Comparison of ENCODE assay signal across 13 cellular contexts in genomic region chr12:122204829-122205589, GRCh38. TPM values are rescaled to one million over a fixed set of nuclear protein-coding genes. Genes with fewer than 3 reads are reported as not detected.
DNase-seq lines count a peak whose midpoint lies in the region; ATAC-seq, FAIRE-seq and TF ChIP-seq lines count a peak whose summit lies in the region.
"Had no signal": no experiment of that assay in that cellular context is flagged by ENCODE, and none has a peak within 500 bp of the region (broad histone marks: within the 10 kb centered on the region; RNA-seq: fewer than 3 reads in every experiment).

No MANE protein-coding gene starts in this region.

- H3K9me3 ChIP-seq in HUES6 (ENCODE audit: control insufficient read depth, insufficient read depth, low read depth, low read length) (no peaks in the 10 kb centered on the region), neural progenitor cell (ENCODE audit: low read depth) (no peaks in the 10 kb centered on the region)
- H3K9me3 ChIP-seq: ovary, stomach had no signal

- H2AFZ ChIP-seq in neural progenitor cell (replicated peaks), result no peak overlapping the region

- DNase-seq in NCI-H82 (lab: John Stamatoyannopoulos, UW) (peak; percentile 39), NCI-H82 treated with DMSO at 0.1 percent for 48 hours (lab: John Stamatoyannopoulos, UW; ENCODE audit: unreplicated experiment) (no peak), bronchial epithelial cell (ENCODE audit: low read depth) (no peak), neural progenitor cell (ENCODE audit: low spot score) (no peak), DMS114 treated with DMSO at 0.1 percent for 48 hours (lab: John Stamatoyannopoulos, UW; ENCODE audit: unreplicated experiment) (no peak)
- DNase-seq: stomach had no signal

- H3K27me3 Mint-ChIP-seq in neural progenitor cell (ENCODE audit: insufficient read depth, low read depth), result peaks cover 40% of the 10 kb centered on the region

- no peaks in the 10 kb centered on the region for H3K9me3 Mint-ChIP-seq in neural progenitor cell

- H3K4me2 ChIP-seq in neural progenitor cell, result peak overlapping the region; percentile 79

- no peak for TF ChIP-seq CTCF in bronchial epithelial cell (IDR thresholded peaks at IDR 0.05; ENCODE audit: insufficient read depth, low read length, severe bottlenecking)
- TF ChIP-seq CTCF in neural progenitor cell (IDR thresholded peaks at IDR 0.05), result no peak

- H3F3A ChIP-seq in neural progenitor cell (ENCODE audit: low read depth), result peaks cover 49% of the 10 kb centered on the region

- FAIRE-seq in bronchial epithelial cell (lab: Jason Lieb, UNC), result no peak

- peaks cover 48% of the 10 kb centered on the region for H4K20me1 ChIP-seq in neural progenitor cell (ENCODE audit: low read depth)

- H3K9ac ChIP-seq in HUES6 (ENCODE audit: low read length) (no peak overlapping the region), neural progenitor cell (no peak overlapping the region)

- H3K4me1 Mint-ChIP-seq in neural progenitor cell, result peaks cover 9% of the 10 kb centered on the region

- H3K4me3 ChIP-seq in HUES6 (ENCODE audit: low read depth, low read length), result peak overlapping the region; percentile 68
- H3K4me3 ChIP-seq in bronchial epithelial cell (ENCODE audit: low read depth, low read length), result peak overlapping the region; percentile 60
- H3K4me3 ChIP-seq in neural progenitor cell, result peak overlapping the region; percentile 50
- H3K4me3 ChIP-seq: ovary had no signal

- ATAC-seq in GM18520 (IDR thresholded peaks at IDR 0.05; ENCODE audit: unreplicated experiment) (no peak), GM18519 (IDR thresholded peaks at IDR 0.05; ENCODE audit: low FRiP score, unreplicated experiment) (no peak)

- no peak overlapping the region for H3K27ac Mint-ChIP-seq in neural progenitor cell

- H3K27ac ChIP-seq in HUES6 (ENCODE audit: low read depth, low read length), result no peak overlapping the region
- H3K27ac ChIP-seq in neural progenitor cell, result no peak overlapping the region
- H3K27ac ChIP-seq: coronary artery, ovary, stomach had no signal

- H3K79me2 ChIP-seq in neural progenitor cell (ENCODE audit: low read depth), result no peaks in the 10 kb centered on the region

- peaks cover 16% of the 10 kb centered on the region for H3K36me3 Mint-ChIP-seq in neural progenitor cell

- H3K4me1 ChIP-seq in HUES6 (ENCODE audit: control insufficient read depth, insufficient read depth, low read length) (peaks cover 15% of the 10 kb centered on the region; the same call in 1 of the 2 replicates), neural progenitor cell (peaks cover 3% of the 10 kb centered on the region)

- H3K36me3 ChIP-seq in HUES6 (ENCODE audit: control insufficient read depth, insufficient read depth, low read length) (peaks cover 32% of the 10 kb centered on the region), bronchial epithelial cell (ENCODE audit: control insufficient read depth, insufficient read depth, low read length) (peaks cover 6% of the 10 kb centered on the region), neural progenitor cell (peaks cover 6% of the 10 kb centered on the region)
- H3K36me3 ChIP-seq: ovary had no signal

- H3K4me3 Mint-ChIP-seq in neural progenitor cell, result peak overlapping the region; percentile 79

- H3K27me3 ChIP-seq in HUES6 (ENCODE audit: control insufficient read depth, insufficient read depth, low read length) (peaks cover 51% of the 10 kb centered on the region), bronchial epithelial cell (ENCODE audit: control insufficient read depth, insufficient read depth, low read length) (no peaks in the 10 kb centered on the region), neural progenitor cell (peaks cover 54% of the 10 kb centered on the region)

RNA-seq across cellular contexts. Expression of gene B3GNT4, which starts 1.5 kb away (rescaled TPM):
- total RNA-seq in bronchial epithelial cell, result 0.53 and 2.0 TPM in 2 replicates
- total RNA-seq in neural progenitor cell (ENCODE audit: low replicate concordance), result 0.30 and 0.53 TPM in 2 replicates
- total RNA-seq: OCI-LY7 had no signal

RNA-seq across cellular contexts. Expression of gene DIABLO, which starts 20.8 kb away (rescaled TPM):
- 52.9 and 78.7 TPM in 2 replicates for total RNA-seq in bronchial epithelial cell
- total RNA-seq in neural progenitor cell (ENCODE audit: low replicate concordance), result 114 and 131 TPM in 2 replicates

RNA-seq across cellular contexts. Expression of gene LRRC43, which starts 22.1 kb away (rescaled TPM):
- total RNA-seq in bronchial epithelial cell (under 0.01 and 0.51 TPM in 2 replicates), neural progenitor cell (ENCODE audit: low replicate concordance) (0.24 and 0.46 TPM in 2 replicates)
- total RNA-seq: A673, OCI-LY7 had no signal

RNA-seq across cellular contexts. Expression of gene IL31, which starts 31.0 kb away (rescaled TPM):
- total RNA-seq in bronchial epithelial cell (not detected in 2 replicates), neural progenitor cell (ENCODE audit: low replicate concordance) (not detected in 2 replicates)
- total RNA-seq: A673, OCI-LY7, ovary, stomach had no signal
